ENCODE assay signal across 20 cellular contexts in genomic region chr12:44500423-44500822, GRCh38.
"Had no signal": no experiment of that assay in that cellular context is flagged by ENCODE, and none has a peak within 500 bp of the region (broad histone marks: within the 10 kb centered on the region; RNA-seq: fewer than 3 reads in every experiment).

No MANE protein-coding gene starts in this region.

- H3K9me3 Mint-ChIP-seq: central memory CD8-positive, alpha-beta T cell had no signal

- ATAC-seq: gastrocnemius medialis; heart right ventricle; left lung; natural killer cell treated with Interleukin-12 subunit alpha and Interleukin-12 subunit beta and Interleukin-15 and Interleukin-18, amount 100 ng/mL, for 72 hours; pancreas had no signal

- H3K4me3 Mint-ChIP-seq: central memory CD8-positive, alpha-beta T cell; natural killer cell treated with Interleukin-12 subunit alpha and Interleukin-12 subunit beta and Interleukin-15 and Interleukin-18, amount 100 ng/mL, for 72 hours; neural progenitor cell had no signal

- H3K4me1 ChIP-seq: esophagus muscularis mucosa, gastrocnemius medialis, heart right ventricle, left lung, pancreas, right lobe of liver, tibial artery had no signal

- H3K36me3 ChIP-seq: esophagus muscularis mucosa, gastrocnemius medialis, heart right ventricle, left lung, neural progenitor cell, pancreas, right lobe of liver, tibial artery had no signal

- H3K36me3 Mint-ChIP-seq: natural killer cell treated with Interleukin-12 subunit alpha and Interleukin-12 subunit beta and Interleukin-15 and Interleukin-18, amount 100 ng/mL, for 72 hours had no signal

- H3K27ac ChIP-seq: esophagus muscularis mucosa, gastrocnemius medialis, heart right ventricle, left lung, neural progenitor cell, pancreas, right lobe of liver, tibial artery had no signal

- DNase-seq: effector memory CD4-positive, alpha-beta T cell; gastrocnemius medialis; islet precursor cell; mesenchymal stem cell; midbrain; occipital lobe; right lobe of liver; stimulated activated CD4-positive, alpha-beta T cell treated with anti-CD3 and anti-CD28 coated beads, Interleukin-2, amount 100 ng/mL, for 24 hours; stimulated activated CD4-positive, alpha-beta T cell treated with anti-CD3 and anti-CD28 coated beads, Interleukin-4, amount 100 ng/mL, for 4 hours; stimulated activated naive CD4-positive, alpha-beta T cell treated with Interleukin-2 at 50 U/mL for 16 hours; tibial artery had no signal

- H3K4me3 ChIP-seq: esophagus muscularis mucosa, gastrocnemius medialis, heart right ventricle, left lung, lung, neural progenitor cell, pancreas, right lobe of liver, tibial artery had no signal

- H3K27ac Mint-ChIP-seq: natural killer cell treated with Interleukin-12 subunit alpha and Interleukin-12 subunit beta and Interleukin-15 and Interleukin-18, amount 100 ng/mL, for 72 hours; neural progenitor cell; progenitor cell of endocrine pancreas had no signal

- H3K4me1 Mint-ChIP-seq: central memory CD8-positive, alpha-beta T cell had no signal

- H3K9me3 ChIP-seq: gastrocnemius medialis, pancreas, right lobe of liver, tibial artery had no signal

- H3K27me3 Mint-ChIP-seq: central memory CD8-positive, alpha-beta T cell; natural killer cell treated with Interleukin-12 subunit alpha and Interleukin-12 subunit beta and Interleukin-15 and Interleukin-18, amount 100 ng/mL, for 72 hours; progenitor cell of endocrine pancreas had no signal

- H3K27me3 ChIP-seq: esophagus muscularis mucosa, gastrocnemius medialis, heart right ventricle, left lung, neural progenitor cell, pancreas, right lobe of liver, tibial artery had no signal
